27 cellular contexts compared by ENCODE assay signal in the genomic region with DNA sequence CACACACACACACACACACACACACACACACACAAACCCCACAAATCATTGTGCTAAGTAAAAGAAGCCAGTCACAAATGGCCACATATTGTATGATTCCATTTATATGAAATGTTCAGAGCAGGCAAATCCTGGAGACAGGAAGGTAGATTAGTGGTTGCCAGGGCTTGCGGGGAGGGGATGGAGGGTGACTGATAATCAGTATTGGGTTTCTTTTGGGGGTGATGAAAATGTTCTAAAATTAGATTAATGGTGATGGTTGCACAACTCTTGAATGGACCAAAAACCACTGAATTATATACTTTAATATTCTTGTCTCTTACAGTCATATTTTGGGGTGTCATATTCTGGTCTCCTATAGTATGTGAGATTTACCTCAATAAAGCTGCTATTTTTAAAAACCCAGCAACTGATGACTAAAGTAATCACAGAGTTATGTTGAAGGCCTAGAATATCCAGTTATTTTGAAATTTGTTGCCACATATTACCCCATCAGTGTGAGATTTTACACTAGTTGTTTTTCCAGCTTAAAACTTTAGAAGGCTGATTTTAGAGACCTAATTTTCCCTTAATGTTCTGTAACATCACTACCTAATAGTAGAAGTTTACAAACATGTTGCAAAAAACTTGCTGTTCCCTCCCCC.
"Had no signal": no experiment of that assay in that cellular context is flagged by ENCODE, and none has a peak within 500 bp of the region (broad histone marks: within the 10 kb centered on the region; RNA-seq: fewer than 3 reads in every experiment).

No MANE protein-coding gene starts in this region.

- H3K27me3 ChIP-seq: cardiac muscle cell, gastrocnemius medialis, tibial nerve had no signal

- H2AFZ ChIP-seq: parathyroid adenoma had no signal

- H3K9me3 ChIP-seq: gastrocnemius medialis, mucosa of descending colon, stomach, suprapubic skin, tibial nerve had no signal

- H3K4me3 Mint-ChIP-seq: activated naive CD4-positive, alpha-beta T cell treated with anti-CD3 and anti-CD28 coated beads for 36 hours; activated naive CD8-positive, alpha-beta T cell treated with anti-CD3 and anti-CD28 coated beads, Interleukin-2, amount 10 ng/mL, durations not matched to agents 7 days and 5 days; activated T-cell treated with anti-CD3 and anti-CD28 coated beads, Interleukin-2, amount 50 U/mL, for 24 hours; endodermal cell; nephron progenitor cell; stimulated activated effector memory CD8-positive, alpha-beta T cell treated with anti-CD3 and anti-CD28 coated beads, Interleukin-12 subunit alpha, Interleukin-12 subunit beta, amount 100 ng/mL, for 72 hours; T-helper 1 cell treated with Interleukin-12 subunit alpha and Interleukin-12 subunit beta and Interleukin-4 antibody, amounts not matched to agents 30 μg/mL and 1 μg/mL, for 36 hours; WTC11 had no signal

- H3K4me1 Mint-ChIP-seq: activated naive CD8-positive, alpha-beta T cell treated with anti-CD3 and anti-CD28 coated beads, Interleukin-2, amount 10 ng/mL, durations not matched to agents 7 days and 5 days; stimulated activated effector memory CD8-positive, alpha-beta T cell treated with anti-CD3 and anti-CD28 coated beads, Interleukin-12 subunit alpha, Interleukin-12 subunit beta, amount 100 ng/mL, for 72 hours had no signal

- H3K27ac ChIP-seq: cardiac muscle cell, gastrocnemius medialis, parathyroid adenoma, stomach, suprapubic skin, tibial nerve had no signal

- H3K9ac ChIP-seq: parathyroid adenoma had no signal

- H3K4me1 ChIP-seq: gastrocnemius medialis, parathyroid adenoma, tibial nerve had no signal

- H3K9me3 Mint-ChIP-seq: activated naive CD4-positive, alpha-beta T cell treated with anti-CD3 and anti-CD28 coated beads for 36 hours; activated T-cell treated with anti-CD3 and anti-CD28 coated beads, Interleukin-2, amount 50 U/mL, for 24 hours; activated T-helper 2 cell treated with anti-CD3 and anti-CD28 coated beads, Interferon-gamma antibody, Interleukin-2, Interleukin-4, amounts not matched to agents 10 μg/mL and 5 μg/mL and 100 μg/mL, durations not matched to agents 14 hours and 24 hours and 36 hours; stimulated activated effector memory CD8-positive, alpha-beta T cell treated with anti-CD3 and anti-CD28 coated beads, Interleukin-12 subunit alpha, Interleukin-12 subunit beta, amount 100 ng/mL, for 72 hours; T-helper 1 cell treated with Interleukin-12 subunit alpha and Interleukin-12 subunit beta and Interleukin-4 antibody, amounts not matched to agents 30 μg/mL and 1 μg/mL, for 36 hours had no signal

- H3K27ac Mint-ChIP-seq: activated naive CD4-positive, alpha-beta T cell treated with anti-CD3 and anti-CD28 coated beads for 36 hours; activated naive CD8-positive, alpha-beta T cell treated with anti-CD3 and anti-CD28 coated beads, Interleukin-2, amount 10 ng/mL, durations not matched to agents 7 days and 5 days; activated T-cell treated with anti-CD3 and anti-CD28 coated beads, Interleukin-2, amount 50 U/mL, for 24 hours; activated T-helper 2 cell treated with anti-CD3 and anti-CD28 coated beads, Interferon-gamma antibody, Interleukin-2, Interleukin-4, amounts not matched to agents 10 μg/mL and 5 μg/mL and 100 μg/mL, durations not matched to agents 14 hours and 24 hours and 36 hours; endodermal cell; nephron progenitor cell; stimulated activated effector memory CD8-positive, alpha-beta T cell treated with anti-CD3 and anti-CD28 coated beads, Interleukin-12 subunit alpha, Interleukin-12 subunit beta, amount 100 ng/mL, for 72 hours; T-helper 1 cell treated with Interleukin-12 subunit alpha and Interleukin-12 subunit beta and Interleukin-4 antibody, amounts not matched to agents 30 μg/mL and 1 μg/mL, for 36 hours had no signal

- DNase-seq: activated CD4-positive, alpha-beta T cell treated with anti-CD3 and anti-CD28 coated beads, Interleukin-2, amount 50 U/mL, for 4 hours; activated CD8-positive, alpha-beta memory T cell treated with anti-CD3 and anti-CD28 coated beads for 24 hours; activated CD8-positive, alpha-beta memory T cell treated with anti-CD3 and anti-CD28 coated beads, Interleukin-2, amount 50 U/mL, for 4 hours; activated naive CD4-positive, alpha-beta T cell treated with anti-CD3 and anti-CD28 coated beads for 36 hours; activated naive CD8-positive, alpha-beta T cell treated with anti-CD3 and anti-CD28 coated beads, Interleukin-2, amount 10 ng/mL, durations not matched to agents 7 days and 5 days; activated T-cell treated with anti-CD3 and anti-CD28 coated beads, Interleukin-2, amount 50 U/mL, for 24 hours; cortex of kidney; endodermal cell; erythroblast; gastrocnemius medialis; hypothalamus; left cardiac atrium; mesendoderm; mucosa of descending colon; nephron progenitor cell; right cardiac atrium; stimulated activated CD4-positive, alpha-beta T cell treated with anti-CD3 and anti-CD28 coated beads, Interleukin-1b, Interleukin-23, amount 100 ng/mL, for 48 hours; stomach; T1000 had no signal

- H3K36me3 Mint-ChIP-seq: activated naive CD8-positive, alpha-beta T cell treated with anti-CD3 and anti-CD28 coated beads, Interleukin-2, amount 10 ng/mL, durations not matched to agents 7 days and 5 days; stimulated activated effector memory CD8-positive, alpha-beta T cell treated with anti-CD3 and anti-CD28 coated beads, Interleukin-12 subunit alpha, Interleukin-12 subunit beta, amount 100 ng/mL, for 72 hours had no signal

- H3K79me2 ChIP-seq: parathyroid adenoma had no signal

- H3K36me3 ChIP-seq: cardiac muscle cell, gastrocnemius medialis, stomach, suprapubic skin, tibial nerve had no signal

- H3K4me3 ChIP-seq: cardiac muscle cell, gastrocnemius medialis, mucosa of descending colon, stomach, suprapubic skin, tibial nerve had no signal
